17 cellular contexts compared by ENCODE assay signal in genomic region chr5:56641635-56642255, GRCh38.
"Had no signal": no experiment of that assay in that cellular context is flagged by ENCODE, and none has a peak within 500 bp of the region (broad histone marks: within the 10 kb centered on the region; RNA-seq: fewer than 3 reads in every experiment).

No MANE protein-coding gene starts in this region.

- H3K27me3 Mint-ChIP-seq: dendritic cell treated with granulocyte-macrophage colony-stimulating factor and Interleukin-4, amounts not matched to agents 40 ng/mL and 50 ng/mL, for 4 days; stimulated activated naive B cell treated with anti-CD40 and anti-IgM and Interleukin-4, amounts not matched to agents 10 μg/mL and 1 μg/mL and 100 μg/mL, for 72 hours had no signal

- H3K36me3 ChIP-seq: gastroesophageal sphincter, tibial nerve, uterus had no signal

- H3K36me3 Mint-ChIP-seq: activated naive CD8-positive, alpha-beta T cell treated with anti-CD3 and anti-CD28 coated beads, Interleukin-2, amount 10 ng/mL, durations not matched to agents 7 days and 5 days; stimulated activated naive B cell treated with anti-CD40 and anti-IgM and Interleukin-4, amounts not matched to agents 10 μg/mL and 1 μg/mL and 100 μg/mL, for 72 hours had no signal

- H3K4me3 ChIP-seq: gastroesophageal sphincter, tibial nerve, uterus had no signal

- H3K4me1 Mint-ChIP-seq: activated naive CD8-positive, alpha-beta T cell treated with anti-CD3 and anti-CD28 coated beads, Interleukin-2, amount 10 ng/mL, durations not matched to agents 7 days and 5 days had no signal

- H3K4me3 Mint-ChIP-seq: activated naive CD8-positive, alpha-beta T cell treated with anti-CD3 and anti-CD28 coated beads, Interleukin-2, amount 10 ng/mL, durations not matched to agents 7 days and 5 days; activated T-helper 1 cell treated with anti-CD3 and anti-CD28 coated beads, Interleukin-12 subunit alpha, Interleukin-12 subunit beta, Interleukin-2, Interleukin-4 antibody, amounts not matched to agents 30 ng/mL and 10 ng/mL and 1 ng/mL, durations not matched to agents 14 hours and 24 hours and 36 hours; dendritic cell treated with granulocyte-macrophage colony-stimulating factor and Interleukin-4, amounts not matched to agents 40 ng/mL and 50 ng/mL, for 4 days; effector memory CD8-positive, alpha-beta T cell; neural crest cell; stimulated activated naive B cell treated with anti-CD40 and anti-IgM and Interleukin-4, amounts not matched to agents 10 μg/mL and 1 μg/mL and 100 μg/mL, for 72 hours had no signal

- H3K9me3 Mint-ChIP-seq: activated naive CD8-positive, alpha-beta T cell treated with anti-CD3 and anti-CD28 coated beads, Interleukin-2, amount 10 ng/mL, durations not matched to agents 7 days and 5 days; activated T-helper 1 cell treated with anti-CD3 and anti-CD28 coated beads, Interleukin-12 subunit alpha, Interleukin-12 subunit beta, Interleukin-2, Interleukin-4 antibody, amounts not matched to agents 30 ng/mL and 10 ng/mL and 1 ng/mL, durations not matched to agents 14 hours and 24 hours and 36 hours; dendritic cell treated with granulocyte-macrophage colony-stimulating factor and Interleukin-4, amounts not matched to agents 40 ng/mL and 50 ng/mL, for 4 days; effector memory CD8-positive, alpha-beta T cell; neural crest cell; stimulated activated naive B cell treated with anti-CD40 and anti-IgM and Interleukin-4, amounts not matched to agents 10 μg/mL and 1 μg/mL and 100 μg/mL, for 72 hours had no signal

- H3K9me3 ChIP-seq: gastroesophageal sphincter, tibial nerve, uterus had no signal

- H3K4me1 ChIP-seq: gastroesophageal sphincter, uterus had no signal

- DNase-seq: activated CD4-positive, alpha-beta T cell treated with anti-CD3 and anti-CD28 coated beads, Interleukin-2, amount 50 U/mL, for 1 hour; activated CD8-positive, alpha-beta memory T cell treated with anti-CD3 and anti-CD28 coated beads for 24 hours; activated naive CD8-positive, alpha-beta T cell treated with anti-CD3 and anti-CD28 coated beads, Interleukin-2, amount 10 ng/mL, durations not matched to agents 7 days and 5 days; cerebellar nuclear complex; effector memory CD8-positive, alpha-beta T cell; islet precursor cell; mesendoderm; stimulated activated naive B cell treated with anti-CD40 and anti-IgM and Interleukin-4, amounts not matched to agents 10 μg/mL and 1 μg/mL and 100 μg/mL, for 72 hours; SW 1271; uterus had no signal

- H3K27me3 ChIP-seq: gastroesophageal sphincter, tibial nerve, uterus had no signal

- ATAC-seq: activated CD4-positive, CD25-positive, alpha-beta regulatory T cell treated with anti-CD3 and anti-CD28 coated beads, Interleukin-2, amount 50 U/mL, for 24 hours; effector memory CD8-positive, alpha-beta T cell; gastroesophageal sphincter had no signal

- H3K27ac Mint-ChIP-seq: activated naive CD8-positive, alpha-beta T cell treated with anti-CD3 and anti-CD28 coated beads, Interleukin-2, amount 10 ng/mL, durations not matched to agents 7 days and 5 days; activated T-helper 1 cell treated with anti-CD3 and anti-CD28 coated beads, Interleukin-12 subunit alpha, Interleukin-12 subunit beta, Interleukin-2, Interleukin-4 antibody, amounts not matched to agents 30 ng/mL and 10 ng/mL and 1 ng/mL, durations not matched to agents 14 hours and 24 hours and 36 hours; effector memory CD8-positive, alpha-beta T cell had no signal

- H3K27ac ChIP-seq: epithelial cell of prostate, gastroesophageal sphincter, tibial nerve, uterus had no signal
